In genomic region chr4:39745920-39746319, GRCh38 we compare ENCODE assay signal across 17 cellular contexts.
"Had no signal": no experiment of that assay in that cellular context is flagged by ENCODE, and none has a peak within 500 bp of the region (broad histone marks: within the 10 kb centered on the region; RNA-seq: fewer than 3 reads in every experiment).

No MANE protein-coding gene starts in this region.

- FAIRE-seq: kidney, urothelium cell line had no signal

- H3K9me3 ChIP-seq: gastroesophageal sphincter, ovary, stomach had no signal

- H3K36me3 ChIP-seq: ovary had no signal

- H3K4me3 ChIP-seq: gastroesophageal sphincter, neural progenitor cell, ovary, stomach had no signal

- H3K27ac ChIP-seq: epithelial cell of prostate, gastroesophageal sphincter, neural progenitor cell, ovary, stomach had no signal

- DNase-seq: activated CD4-positive, alpha-beta T cell treated with anti-CD3 and anti-CD28 coated beads, Interleukin-2, amount 10 ng/mL, durations not matched to agents 7 days and 5 days; activated gamma-delta T cell treated with Interleukin-2 at 50 U/mL for 16 hours; activated T-cell treated with anti-CD3 and anti-CD28 coated beads, Interleukin-2, amount 50 U/mL, for 4 hours; central memory CD4-positive, alpha-beta T cell; cortex of kidney; effector CD8-positive, alpha-beta T cell; kidney; left ventricle myocardium superior; mesendoderm; ovary; stimulated activated CD4-positive, alpha-beta T cell treated with anti-CD3 and anti-CD28 coated beads, Interleukin-2, amount 100 ng/mL, for 48 hours; stomach; T-cell had no signal

- H3K9ac ChIP-seq: neural progenitor cell had no signal
